Comparison of ENCODE assay signal across 18 cellular contexts in the genomic region with DNA sequence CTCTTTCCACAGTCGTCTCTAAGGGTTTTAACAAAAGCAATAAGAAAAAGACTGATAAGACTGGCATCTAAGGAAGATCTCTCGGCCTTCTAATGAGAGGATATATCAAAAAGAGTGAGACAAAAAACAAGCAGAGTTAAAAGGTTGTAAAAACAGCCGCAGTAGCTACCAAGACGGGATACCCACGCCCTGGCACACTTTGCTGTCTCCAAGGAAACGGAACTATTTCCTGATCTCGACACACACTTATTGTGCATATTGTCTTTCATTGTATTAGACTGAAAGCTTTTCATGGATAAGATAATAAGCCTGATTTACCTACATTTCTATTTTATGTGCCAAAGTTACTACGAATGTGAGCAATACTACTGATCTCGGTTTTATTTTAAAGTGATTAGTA.
"Had no signal": no experiment of that assay in that cellular context is flagged by ENCODE, and none has a peak within 500 bp of the region (broad histone marks: within the 10 kb centered on the region; RNA-seq: fewer than 3 reads in every experiment).

No MANE protein-coding gene starts in this region.

- H3K27me3 Mint-ChIP-seq: activated CD4-positive, alpha-beta T cell treated with anti-CD3 and anti-CD28 coated beads, Interleukin-2, amount 10 ng/mL, durations not matched to agents 7 days and 5 days; activated naive CD8-positive, alpha-beta T cell treated with anti-CD3 and anti-CD28 coated beads, Interleukin-2, amount 50 U/mL, for 24 hours had no signal

- H3K4me3 Mint-ChIP-seq: activated CD4-positive, alpha-beta T cell treated with anti-CD3 and anti-CD28 coated beads, Interleukin-2, amount 10 ng/mL, durations not matched to agents 7 days and 5 days; activated naive CD8-positive, alpha-beta T cell treated with anti-CD3 and anti-CD28 coated beads, Interleukin-2, amount 50 U/mL, for 24 hours; memory B cell; nephron progenitor cell; stimulated activated effector memory CD8-positive, alpha-beta T cell treated with anti-CD3 and anti-CD28 coated beads, Interleukin-12 subunit alpha, Interleukin-12 subunit beta, amount 100 ng/mL, for 72 hours; T-helper 17 cell had no signal

- H3K9me3 Mint-ChIP-seq: activated CD4-positive, alpha-beta T cell treated with anti-CD3 and anti-CD28 coated beads, Interleukin-2, amount 10 ng/mL, durations not matched to agents 7 days and 5 days; stimulated activated effector memory CD8-positive, alpha-beta T cell treated with anti-CD3 and anti-CD28 coated beads, Interleukin-12 subunit alpha, Interleukin-12 subunit beta, amount 100 ng/mL, for 72 hours had no signal

- DNase-seq: activated CD4-positive, alpha-beta T cell treated with anti-CD3 and anti-CD28 coated beads, Interleukin-2, amount 10 ng/mL, durations not matched to agents 7 days and 5 days; activated CD4-positive, CD25-positive, alpha-beta regulatory T cell; activated CD8-positive, alpha-beta memory T cell treated with anti-CD3 and anti-CD28 coated beads for 24 hours; activated naive CD4-positive, alpha-beta T cell treated with Interleukin-2 at 50 U/mL for 16 hours; activated naive CD8-positive, alpha-beta T cell treated with anti-CD3 and anti-CD28 coated beads, Interleukin-2, amount 50 U/mL, for 24 hours; esophagus squamous epithelium; foreskin melanocyte; left ventricle myocardium inferior; T-helper 17 cell; tibial artery had no signal

- ATAC-seq: activated naive CD8-positive, alpha-beta T cell treated with anti-CD3 and anti-CD28 coated beads, Interleukin-2, amount 50 U/mL, for 24 hours; heart left ventricle; stimulated activated effector memory CD8-positive, alpha-beta T cell treated with anti-CD3 and anti-CD28 coated beads, Interleukin-12 subunit alpha, Interleukin-12 subunit beta, amount 100 ng/mL, for 72 hours; T-helper 17 cell had no signal

- H3K27me3 ChIP-seq: ascending aorta, cardiac muscle cell, esophagus squamous epithelium, heart left ventricle, pancreas, tibial artery had no signal

- H3K36me3 ChIP-seq: ascending aorta, cardiac muscle cell, esophagus squamous epithelium, heart left ventricle, left ventricle myocardium inferior, pancreas, tibial artery had no signal

- H3K4me1 Mint-ChIP-seq: activated CD4-positive, alpha-beta T cell treated with anti-CD3 and anti-CD28 coated beads, Interleukin-2, amount 10 ng/mL, durations not matched to agents 7 days and 5 days; activated naive CD8-positive, alpha-beta T cell treated with anti-CD3 and anti-CD28 coated beads, Interleukin-2, amount 50 U/mL, for 24 hours; memory B cell; stimulated activated effector memory CD8-positive, alpha-beta T cell treated with anti-CD3 and anti-CD28 coated beads, Interleukin-12 subunit alpha, Interleukin-12 subunit beta, amount 100 ng/mL, for 72 hours; T-helper 17 cell had no signal

- H3K27ac Mint-ChIP-seq: activated CD4-positive, alpha-beta T cell treated with anti-CD3 and anti-CD28 coated beads, Interleukin-2, amount 10 ng/mL, durations not matched to agents 7 days and 5 days; activated naive CD8-positive, alpha-beta T cell treated with anti-CD3 and anti-CD28 coated beads, Interleukin-2, amount 50 U/mL, for 24 hours; memory B cell; stimulated activated effector memory CD8-positive, alpha-beta T cell treated with anti-CD3 and anti-CD28 coated beads, Interleukin-12 subunit alpha, Interleukin-12 subunit beta, amount 100 ng/mL, for 72 hours; T-helper 17 cell had no signal

- H3K36me3 Mint-ChIP-seq: memory B cell; stimulated activated effector memory CD8-positive, alpha-beta T cell treated with anti-CD3 and anti-CD28 coated beads, Interleukin-12 subunit alpha, Interleukin-12 subunit beta, amount 100 ng/mL, for 72 hours had no signal

- H3K4me1 ChIP-seq: ascending aorta, pancreas, tibial artery had no signal

- H3K27ac ChIP-seq: ascending aorta, cardiac muscle cell, esophagus squamous epithelium, left ventricle myocardium inferior, pancreas, tibial artery had no signal

- H3K4me3 ChIP-seq: ascending aorta, cardiac muscle cell, esophagus squamous epithelium, heart left ventricle, left ventricle myocardium inferior, pancreas, skin epidermis, tibial artery had no signal
